ENCODE assay signal across 2 cellular contexts in genomic region chr5:140524003-140524402, GRCh38.
A peak's percentile ranks its signal among the peaks of the same experiment; 100 is the strongest.
TF ChIP-seq lines count a peak whose summit lies in the region.

No MANE protein-coding gene starts in this region.

TF ChIP-seq in GM12891, 5 proteins besides CTCF, POLR2A, EP300 and RAD21:
- no peak for TF ChIP-seq PAX5 (IDR thresholded peaks at IDR 0.05; ENCODE audit: insufficient read depth, low read length, severe bottlenecking)
- TF ChIP-seq POLR2AphosphoS5 (IDR thresholded peaks at IDR 0.05; ENCODE audit: low read depth, low read length): no peak
- peak; percentile 62 for TF ChIP-seq SPI1 (IDR thresholded peaks at IDR 0.05; ENCODE audit: low read depth, low read length)
- no peak for TF ChIP-seq POU2F2 (IDR thresholded peaks at IDR 0.05; ENCODE audit: low read depth, low read length)

TF ChIP-seq in GM12878, 131 proteins besides CTCF, POLR2A, EP300 and RAD21:
- TF ChIP-seq SPI1 (IDR thresholded peaks at IDR 0.05; ENCODE audit: borderline replicate concordance, insufficient read depth, low read depth, low read length) (peak; percentile 48; the same call in 1 of the 2 replicates), BMI1 (IDR thresholded peaks at IDR 0.05; ENCODE audit: borderline replicate concordance) (no peak)
